ENCODE assay signal across 1 cellular context in the genomic region with DNA sequence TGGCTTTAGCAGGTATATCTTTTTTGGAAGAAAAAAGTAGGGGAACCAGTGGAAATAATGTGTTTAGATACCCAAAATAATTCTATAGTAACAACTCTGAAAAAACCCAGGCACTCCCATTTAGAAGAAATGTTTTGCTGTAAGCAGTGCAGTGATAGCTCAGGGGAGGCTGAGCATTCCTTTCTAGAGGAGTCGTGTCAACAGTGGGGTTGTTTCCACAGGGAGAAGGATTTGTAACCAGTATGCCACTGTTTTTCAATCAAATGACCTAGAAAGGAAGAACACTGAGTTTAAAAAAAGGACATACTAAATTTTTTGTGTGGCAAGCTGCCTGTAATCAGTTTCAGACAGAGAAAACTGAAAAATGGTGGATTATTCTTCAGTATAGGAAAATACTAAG.
TF ChIP-seq lines count a peak whose summit lies in the region.

No MANE protein-coding gene starts in this region.

TF ChIP-seq in WTC11, 78 proteins besides CTCF, POLR2A, EP300 and RAD21 (continued from another document):
- TF ChIP-seq, protein P1, sequence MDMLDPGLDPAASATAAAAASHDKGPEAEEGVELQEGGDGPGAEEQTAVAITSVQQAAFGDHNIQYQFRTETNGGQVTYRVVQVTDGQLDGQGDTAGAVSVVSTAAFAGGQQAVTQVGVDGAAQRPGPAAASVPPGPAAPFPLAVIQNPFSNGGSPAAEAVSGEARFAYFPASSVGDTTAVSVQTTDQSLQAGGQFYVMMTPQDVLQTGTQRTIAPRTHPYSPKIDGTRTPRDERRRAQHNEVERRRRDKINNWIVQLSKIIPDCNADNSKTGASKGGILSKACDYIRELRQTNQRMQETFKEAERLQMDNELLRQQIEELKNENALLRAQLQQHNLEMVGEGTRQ (CRISPR knock-in tag; IDR thresholded peaks at IDR 0.05): no peak
- TF ChIP-seq TCF7 (CRISPR knock-in tag; IDR thresholded peaks at IDR 0.05; ENCODE audit: low read depth) (no peak), ZMAT4 (CRISPR knock-in tag; IDR thresholded peaks at IDR 0.05) (no peak), RORB (CRISPR knock-in tag; IDR thresholded peaks at IDR 0.05) (no peak), CDX4 (CRISPR knock-in tag; IDR thresholded peaks at IDR 0.05; ENCODE audit: borderline replicate concordance) (no peak), CREB1 (CRISPR knock-in tag; IDR thresholded peaks at IDR 0.05) (no peak), ZBTB21 (CRISPR knock-in tag; IDR thresholded peaks at IDR 0.05; ENCODE audit: borderline replicate concordance) (no peak), ATF6 (CRISPR knock-in tag; IDR thresholded peaks at IDR 0.05) (no peak), HMGXB4 (CRISPR knock-in tag; IDR thresholded peaks at IDR 0.05) (no peak), EMX1 (CRISPR knock-in tag; IDR thresholded peaks at IDR 0.05) (no peak), TEAD4 (CRISPR knock-in tag; IDR thresholded peaks at IDR 0.05) (no peak)
